ENCODE assay signal across 17 cellular contexts in the genomic region with DNA sequence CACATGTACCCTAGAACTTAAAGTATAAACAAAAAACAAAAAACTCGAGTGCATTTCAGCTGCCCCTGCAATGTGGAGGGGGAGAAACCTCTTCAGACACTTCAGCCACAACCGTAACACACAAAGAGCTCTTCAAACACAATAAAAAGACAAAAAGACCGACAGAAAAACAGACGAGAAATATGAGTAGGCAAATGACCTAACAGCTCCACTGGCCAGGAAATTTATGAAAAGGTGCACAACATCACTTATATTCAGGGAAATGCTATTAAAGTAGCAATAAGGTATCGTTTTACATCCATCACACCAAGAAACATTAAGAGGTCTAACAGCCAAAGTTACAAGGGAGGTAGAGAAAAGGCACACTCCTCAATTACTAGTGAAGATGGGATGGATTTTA. TPM values are rescaled to one million over a fixed set of nuclear protein-coding genes. Genes with fewer than 3 reads are reported as not detected.
DNase-seq lines count a peak whose midpoint lies in the region; ATAC-seq and TF ChIP-seq lines count a peak whose summit lies in the region.
"Had no signal": no experiment of that assay in that cellular context is flagged by ENCODE, and none has a peak within 500 bp of the region (broad histone marks: within the 10 kb centered on the region; RNA-seq: fewer than 3 reads in every experiment).

No MANE protein-coding gene starts in this region.

- H3K9me3 ChIP-seq in A673 (ENCODE audit: low read depth, low read length, poor library complexity, severe bottlenecking) (no peaks in the 10 kb centered on the region), aorta (ENCODE audit: control insufficient read depth, low read length) (no peaks in the 10 kb centered on the region)

- H3K27ac ChIP-seq in VCaP (peak overlapping the region; percentile 10; the same call in 1 of the 2 replicates), A673 (ENCODE audit: low read depth, low read length, poor library complexity, severe bottlenecking) (no peak overlapping the region), aorta (ENCODE audit: low read depth in 1 of 2, low read length in 2 of 2) (no peak overlapping the region)
- H3K27ac ChIP-seq: BLaER1 had no signal

- DNase-seq in NCI-H1105 treated with DMSO at 0.1 percent for 48 hours (lab: John Stamatoyannopoulos, UW), result peak; percentile 45
- DNase-seq in NCI-H1105 (lab: John Stamatoyannopoulos, UW), result no peak
- peak; percentile 69 for DNase-seq in NCI-H187 treated with DMSO at 0.1 percent for 48 hours (lab: John Stamatoyannopoulos, UW)
- peak; percentile 45 for DNase-seq in NCI-H2196 treated with DMSO at 0.1 percent for 48 hours (lab: John Stamatoyannopoulos, UW; ENCODE audit: unreplicated experiment)
- no peak for DNase-seq in A673 (ENCODE audit: low spot score)
- no peak for DNase-seq in aorta
- DNase-seq in left ventricle myocardium superior, result no peak
- DNase-seq: 8988T; CD8-positive, alpha-beta memory T cell; EL; HFFc6; KG1; NCI-H1930; NCI-H446 treated with DMSO at 0.1 percent for 48 hours; T-helper 17 cell had no signal

- WGBS in aorta, 2 donors, result 86 to 88% methylated on average over 5 of the region's 5 CpGs

- H3K27me3 ChIP-seq in A673 (replicated peaks; ENCODE audit: insufficient read depth, low read depth, low read length, poor library complexity) (no peaks in the 10 kb centered on the region), aorta (ENCODE audit: control insufficient read depth in 1 of 2, insufficient read depth in 2 of 2, low read length in 1 of 2) (no peaks in the 10 kb centered on the region)

- H3K36me3 ChIP-seq in A673 (ENCODE audit: insufficient read depth, low read length, poor library complexity, severe bottlenecking) (no peaks in the 10 kb centered on the region), aorta (ENCODE audit: control insufficient read depth in 1 of 2, insufficient read depth in 2 of 2, low read length in 1 of 2) (peaks cover 0 to 3% of the 10 kb centered on the region in 2 donors)

- peaks cover 6% of the 10 kb centered on the region for H3K4me1 ChIP-seq in A673 (ENCODE audit: insufficient read depth, low read length, poor library complexity, severe bottlenecking)
- H3K4me1 ChIP-seq in aorta (ENCODE audit: control insufficient read depth in 1 of 2, insufficient read depth in 2 of 2, low read length in 2 of 2), result no peaks in the 10 kb centered on the region

- ATAC-seq in aorta (ENCODE audit: low FRiP score) (no peak), left ventricle myocardium superior (no peak)
- ATAC-seq: T-helper 17 cell had no signal

- H3K4me3 ChIP-seq in A673 (ENCODE audit: low read depth, low read length, poor library complexity, severe bottlenecking), result no peak overlapping the region
- H3K4me3 ChIP-seq in aorta (ENCODE audit: low read length in 2 of 2), result no peak overlapping the region
- H3K4me3 ChIP-seq: BLaER1 had no signal

- POLR2A ChIA-PET in A673 (lab: Charles Lee; ENCODE audit: low non-redundant PET), result no interaction called here

- no peak for TF ChIP-seq CTCF in VCaP (conservative IDR thresholded peaks at IDR 0.05)
- no peak for TF ChIP-seq CTCF in A673 (conservative IDR thresholded peaks at IDR 0.05; ENCODE audit: low read depth, low read length)

- BruUV-seq in A673 (replicated peaks; lab: Mats Ljungman, UMichigan), result no TSS peak

- intact Hi-C loops in A673 (cut with micrococcal nuclease; ENCODE audit: unreplicated experiment), result no loop called here
- intact Hi-C loops in aorta (cut with DNase I), result no loop called here
- intact Hi-C loops in left ventricle myocardium superior (cut with micrococcal nuclease), result no loop called here

- CTCF ChIA-PET in A673 (lab: Charles Lee), result no interaction called here

RNA-seq across cellular contexts. Expression of gene ZBED3, which starts 6.2 kb away (rescaled TPM):
- total RNA-seq in A673 (2021) (9.9 and 10.4 TPM in 2 replicates), aorta (10 to 100 TPM; 11.3 to 11.7 TPM), left ventricle myocardium superior (4.7 TPM)
- 1 to 10 TPM; 1.6 to 5.0 TPM for polyA plus RNA-seq in aorta

RNA-seq across cellular contexts. Expression of gene AGGF1, which starts 50.7 kb away (rescaled TPM):
- 20.9 and 23.2 TPM in 2 replicates for total RNA-seq in A673 (2021)
- total RNA-seq in aorta, result 10 to 100 TPM; 14.5 to 20.6 TPM
- 10 to 100 TPM; 10.1 to 11.1 TPM for polyA plus RNA-seq in aorta
- 15.6 TPM for total RNA-seq in left ventricle myocardium superior

Comparison
In these comparisons a context has a peak if more than half of its experiments do, and no peak if none do; other contexts are left out.
1. DNase-seq: peak in NCI-H1105 treated with DMSO at 0.1 percent for 48 hours (single experiment), NCI-H187 treated with DMSO at 0.1 percent for 48 hours (single experiment) and NCI-H2196 treated with DMSO at 0.1 percent for 48 hours (single experiment); none in NCI-H1105 (single experiment), A673 (single experiment), aorta (0 of 2) and left ventricle myocardium superior (single experiment).